ENCODE assay signal across 1 cellular context in genomic region chr10:100067466-100067865, GRCh38.
TF ChIP-seq lines count a peak whose summit lies in the region.

No MANE protein-coding gene starts in this region.

TF ChIP-seq in GM23338, 12 proteins besides CTCF, POLR2A, EP300 and RAD21:
- no peak for TF ChIP-seq EZH2phosphoT487 (IDR thresholded peaks at IDR 0.05; ENCODE audit: unreplicated experiment)
- TF ChIP-seq JUNB (IDR thresholded peaks at IDR 0.05; ENCODE audit: unreplicated experiment) = no peak
- TF ChIP-seq ZNF331 (CRISPR knock-in tag; IDR thresholded peaks at IDR 0.05; ENCODE audit: low read depth) = no peak
- no peak for TF ChIP-seq REST (IDR thresholded peaks at IDR 0.05; ENCODE audit: unreplicated experiment)
- TF ChIP-seq ETS1 (IDR thresholded peaks at IDR 0.05) = no peak
- TF ChIP-seq POLR2AphosphoS5 (IDR thresholded peaks at IDR 0.05; ENCODE audit: low read depth) = no peak
- no peak for TF ChIP-seq NANOG (IDR thresholded peaks at IDR 0.05; ENCODE audit: borderline replicate concordance)
- TF ChIP-seq ZNF462 (CRISPR knock-in tag; IDR thresholded peaks at IDR 0.05) = no peak
- no peak for TF ChIP-seq CREB1 (CRISPR knock-in tag; IDR thresholded peaks at IDR 0.05; ENCODE audit: low read depth)
